In the genomic region with DNA sequence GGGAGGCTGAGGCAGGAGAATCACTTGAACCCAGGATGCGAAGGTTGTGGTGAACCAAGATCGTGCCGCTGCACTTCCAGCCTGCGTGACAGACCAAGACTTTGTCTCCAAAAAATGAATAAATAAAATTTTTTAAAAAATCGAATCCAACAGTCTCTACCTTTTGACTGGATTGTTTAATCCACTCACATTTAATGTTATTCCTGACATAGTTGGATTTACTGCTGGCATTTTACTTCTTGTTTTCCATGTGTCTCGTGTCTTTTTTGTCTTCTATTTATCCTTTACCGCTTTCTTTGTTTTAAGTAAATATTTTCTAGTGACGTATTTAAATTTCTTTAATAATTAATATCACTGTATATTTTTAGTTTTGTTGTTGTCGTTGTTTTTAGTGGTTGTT, we compare ENCODE assay signal across 21 cellular contexts. TPM values are rescaled to one million over a fixed set of nuclear protein-coding genes. Genes with fewer than 3 reads are reported as not detected.
"Had no signal": no experiment of that assay in that cellular context is flagged by ENCODE, and none has a peak within 500 bp of the region (broad histone marks: within the 10 kb centered on the region; RNA-seq: fewer than 3 reads in every experiment).

No MANE protein-coding gene starts in this region.

- H3K27ac ChIP-seq: body of pancreas, gastroesophageal sphincter, right atrium auricular region, transverse colon, vagina had no signal

- H3K9me3 ChIP-seq: body of pancreas, gastroesophageal sphincter, heart right ventricle, right atrium auricular region, transverse colon, vagina had no signal

- H3K36me3 ChIP-seq: gastroesophageal sphincter, heart right ventricle, right atrium auricular region, transverse colon, vagina had no signal

- H3K4me3 ChIP-seq: body of pancreas, gastroesophageal sphincter, heart right ventricle, right atrium auricular region, transverse colon, vagina had no signal

- H3K27me3 ChIP-seq: body of pancreas, gastroesophageal sphincter, heart right ventricle, right atrium auricular region, transverse colon, vagina had no signal

- DNase-seq: activated gamma-delta T cell treated with Interleukin-2 at 50 U/mL for 16 hours; amygdala; body of pancreas; caudate nucleus; heart right ventricle; left colon; midbrain; stimulated activated CD4-positive, alpha-beta T cell treated with anti-CD3 and anti-CD28 coated beads, Interleukin-4, amount 100 ng/mL, for 1 hour; stimulated activated naive CD4-positive, alpha-beta T cell; substantia nigra; SW 1271; T1000; transverse colon had no signal

- ATAC-seq: activated CD4-positive, CD25-positive, alpha-beta regulatory T cell treated with anti-CD3 and anti-CD28 coated beads, Interleukin-2, amount 50 U/mL, for 24 hours; body of pancreas; gastroesophageal sphincter; heart right ventricle; left colon had no signal

- FAIRE-seq: colon, endometrium had no signal

- H3K4me1 ChIP-seq: right atrium auricular region, transverse colon, vagina had no signal

RNA-seq across cellular contexts. Expression of a gene that starts 5.4 kb away (rescaled TPM):
- total RNA-seq: SK-MEL-5 had no signal

RNA-seq across cellular contexts. Expression of a gene that starts 22.0 kb away (rescaled TPM):
- total RNA-seq: lung microvascular endothelial cell had no signal
